ENCODE assay signal across 1 cellular context in the genomic region with DNA sequence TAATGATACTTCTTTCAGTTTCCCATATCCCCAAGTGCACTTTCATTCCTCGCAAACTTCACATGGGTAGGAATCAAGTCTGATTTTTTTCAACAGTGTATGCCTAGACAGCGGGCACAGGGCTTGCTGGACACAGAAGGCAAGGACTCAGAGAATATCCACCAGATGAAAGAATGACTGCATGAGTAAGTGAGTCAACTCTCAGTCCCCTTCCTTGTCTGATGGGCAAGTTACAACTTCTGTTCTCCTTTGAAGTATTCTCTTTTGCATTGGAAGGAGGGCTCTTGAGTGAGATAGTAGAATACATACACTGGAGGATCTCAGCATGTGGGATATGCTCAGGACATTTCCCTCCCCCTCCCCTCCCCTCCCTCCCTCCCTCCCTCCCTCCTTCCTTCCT.
TF ChIP-seq lines count a peak whose summit lies in the region.

No MANE protein-coding gene starts in this region.

TF ChIP-seq in K562, 482 proteins besides CTCF, POLR2A, EP300 and RAD21:
- TF ChIP-seq THRAP3 (IDR thresholded peaks at IDR 0.05; ENCODE audit: borderline replicate concordance) (no peak), MTA2 (IDR thresholded peaks at IDR 0.05; ENCODE audit: low read depth) (no peak), NCOA6 (IDR thresholded peaks at IDR 0.05) (no peak), KLF13 (tag; IDR thresholded peaks at IDR 0.05; ENCODE audit: borderline replicate concordance, low read depth) (no peak), NFYB (IDR thresholded peaks at IDR 0.05; ENCODE audit: extremely low read depth, insufficient read length) (no peak), CTBP1 (IDR thresholded peaks at IDR 0.05; ENCODE audit: borderline replicate concordance) (no peak), E4F1 (CRISPR knock-in tag; IDR thresholded peaks at IDR 0.05; ENCODE audit: borderline replicate concordance) (no peak), ZBTB49 (CRISPR knock-in tag; IDR thresholded peaks at IDR 0.05; ENCODE audit: borderline replicate concordance) (no peak), XRCC4 (IDR thresholded peaks at IDR 0.05; ENCODE audit: extremely low read depth, insufficient read depth, insufficient read length) (no peak), EZH2 (IDR thresholded peaks at IDR 0.05; ENCODE audit: borderline replicate concordance, low read depth, low read length) (no peak), MTF1 (CRISPR knock-in tag; IDR thresholded peaks at IDR 0.05; ENCODE audit: borderline replicate concordance) (no peak), ARID4B (CRISPR knock-in tag; IDR thresholded peaks at IDR 0.05) (no peak), CBX5 (IDR thresholded peaks at IDR 0.05; ENCODE audit: borderline replicate concordance, low read depth) (no peak), ZNF785 (CRISPR knock-in tag; IDR thresholded peaks at IDR 0.05) (no peak), KLF1 (tag; IDR thresholded peaks at IDR 0.05) (no peak), E2F5 (CRISPR knock-in tag; IDR thresholded peaks at IDR 0.05) (no peak), KLF6 (CRISPR knock-in tag; IDR thresholded peaks at IDR 0.05; ENCODE audit: borderline replicate concordance) (no peak)
